13 cellular contexts compared by ENCODE assay signal in genomic region chr9:77731930-77732329, GRCh38.
DNase-seq lines count a peak whose midpoint lies in the region; ATAC-seq and TF ChIP-seq lines count a peak whose summit lies in the region.
"Had no signal": no experiment of that assay in that cellular context is flagged by ENCODE, and none has a peak within 500 bp of the region (broad histone marks: within the 10 kb centered on the region; RNA-seq: fewer than 3 reads in every experiment).

No MANE protein-coding gene starts in this region.

- H3K4me2 ChIP-seq in hepatocyte, result no peak overlapping the region

- DNase-seq in DMS79 treated with DMSO at 0.1 percent for 48 hours (lab: John Stamatoyannopoulos, UW) (peak; percentile 72), NCI-H2171 (lab: John Stamatoyannopoulos, UW) (peak; percentile 76), hepatocyte (ENCODE audit: low spot score) (peak; percentile 56), NOMO-1 treated with dmso at 0.1 percent for 144 hours (lab: John Stamatoyannopoulos, UW; ENCODE audit: unreplicated experiment) (no peak), NCI-H2081 treated with DMSO at 0.1 percent for 48 hours (lab: John Stamatoyannopoulos, UW) (no peak), upper lobe of left lung (no peak), LoVo (ENCODE audit: low spot score) (no peak)
- DNase-seq: activated CD8-positive, alpha-beta memory T cell treated with anti-CD3 and anti-CD28 coated beads for 24 hours; C1 segment of cervical spinal cord; kidney glomerular epithelial cell; T-helper 9 cell had no signal

- TF ChIP-seq POLR2A in upper lobe of left lung (IDR thresholded peaks at IDR 0.05), result no peak

- no peaks in the 10 kb centered on the region for H3K9me2 ChIP-seq in hepatocyte (replicated peaks; ENCODE audit: insufficient read depth)

- no peak overlapping the region for H3K4me3 ChIP-seq in hepatocyte
- no peak overlapping the region for H3K4me3 ChIP-seq in upper lobe of left lung

- H3K27me3 ChIP-seq in hepatocyte (no peaks in the 10 kb centered on the region), upper lobe of left lung (no peaks in the 10 kb centered on the region)

- H3K36me3 ChIP-seq in hepatocyte (replicated peaks; ENCODE audit: insufficient read depth, low read depth), result peaks cover 2% of the 10 kb centered on the region
- H3K36me3 ChIP-seq in upper lobe of left lung, result peaks cover 14 to 19% (median 15%) of the 10 kb centered on the region in 4 donors

- H2AFZ ChIP-seq in hepatocyte, result no peak overlapping the region

- no peaks in the 10 kb centered on the region for H3K9me3 ChIP-seq in hepatocyte (ENCODE audit: low read depth)
- H3K9me3 ChIP-seq in upper lobe of left lung, result no peaks in the 10 kb centered on the region

- TF ChIP-seq EP300 in upper lobe of left lung (IDR thresholded peaks at IDR 0.05), result no peak

- no peaks in the 10 kb centered on the region for H4K20me1 ChIP-seq in hepatocyte (ENCODE audit: insufficient read depth, poor library complexity, severe bottlenecking)

- no peaks in the 10 kb centered on the region for H3K4me1 ChIP-seq in hepatocyte (ENCODE audit: insufficient read depth)
- H3K4me1 ChIP-seq in upper lobe of left lung, result peaks cover 0 to 10% (median 3%) of the 10 kb centered on the region in 4 donors

- H3K79me2 ChIP-seq in hepatocyte, result no peaks in the 10 kb centered on the region

- peak; percentile 54 for ATAC-seq in HG02759 (IDR thresholded peaks at IDR 0.05; ENCODE audit: unreplicated experiment)
- no peak for ATAC-seq in upper lobe of left lung (ENCODE audit: low FRiP score in 2 of 2)
- ATAC-seq: Panc1 had no signal

- WGBS in hepatocyte (ENCODE audit: low lambda C conversion rate, missing lambda C conversion rate), result 48% methylated on average over 8 of the region's 8 CpGs
- WGBS in upper lobe of left lung, 2 donors, result 80 to 86% methylated on average over 8 of the region's 8 CpGs

- no peak for TF ChIP-seq CTCF in hepatocyte (IDR thresholded peaks at IDR 0.05; ENCODE audit: poor library complexity)
- no peak for TF ChIP-seq CTCF in upper lobe of left lung (IDR thresholded peaks at IDR 0.05)

- H3K27ac ChIP-seq in hepatocyte, result peak overlapping the region; percentile 73
- H3K27ac ChIP-seq in upper lobe of left lung, result no peak overlapping the region

Comparison
In these comparisons a context has a peak if more than half of its experiments do, and no peak if none do; other contexts are left out.
1. DNase-seq: peak in DMS79 treated with DMSO at 0.1 percent for 48 hours (single experiment), NCI-H2171 (single experiment) and hepatocyte (single experiment); none in NOMO-1 treated with dmso at 0.1 percent for 144 hours (single experiment), NCI-H2081 treated with DMSO at 0.1 percent for 48 hours (single experiment), upper lobe of left lung (0 of 2) and LoVo (single experiment).